In genomic region chr5:151252762-151253603, GRCh38 we compare ENCODE assay signal across 1 cellular context.
TF ChIP-seq lines count a peak whose summit lies in the region.

Gene GM2A, plus strand, starts transcription at chr5:151253185. Its CDS starts 32 bp downstream, at chr5:151253217.

TF ChIP-seq in GM12878, 131 proteins besides CTCF, POLR2A, EP300 and RAD21 (continued from another document and continues in another):
- TF ChIP-seq SUPT20H (IDR thresholded peaks at IDR 0.05; ENCODE audit: borderline replicate concordance, control insufficient read depth, low read depth, low read length) (no peak), EED (IDR thresholded peaks at IDR 0.05; ENCODE audit: low read depth) (no peak; the same call in 1 of the 2 replicates), POLR2AphosphoS5 (IDR thresholded peaks at IDR 0.05; ENCODE audit: low read length) (peak; percentile 96), KLF5 (IDR thresholded peaks at IDR 0.05; ENCODE audit: partially characterized antibody) (no peak), RELB (IDR thresholded peaks at IDR 0.05; ENCODE audit: low read depth) (0 out of 2 replicates have a peak, but pooled peaks have one; percentile 27), RB1 (IDR thresholded peaks at IDR 0.05; ENCODE audit: borderline replicate concordance) (no peak), KAT2A (conservative IDR thresholded peaks at IDR 0.05; ENCODE audit: control insufficient read depth, low read depth, low read length) (no peak), TAF1 (IDR thresholded peaks at IDR 0.05; ENCODE audit: borderline replicate concordance, low read depth, low read length) (peak; percentile 66; the same call in 1 of the 2 replicates), ETV6 (conservative IDR thresholded peaks at IDR 0.05 in 1 of 2, IDR thresholded peaks at IDR 0.05 in 1 of 2; ENCODE audit: borderline replicate concordance in 1 of 2, low read depth in 1 of 2) (no peak), SIN3A (IDR thresholded peaks at IDR 0.05; ENCODE audit: low read depth, low read length) (no peak; the same call in 1 of the 2 replicates), TARDBP (IDR thresholded peaks at IDR 0.05; ENCODE audit: borderline replicate concordance) (no peak), NR2C1 (IDR thresholded peaks at IDR 0.05) (no peak), PAX5 (IDR thresholded peaks at IDR 0.05; ENCODE audit: borderline replicate concordance, low read depth, low read length) (no peak), ATF2 (IDR thresholded peaks at IDR 0.05; ENCODE audit: low read length) (no peak), ELK1 (IDR thresholded peaks at IDR 0.05; ENCODE audit: low read depth, low read length) (no peak), ZBTB11 (CRISPR knock-in tag; IDR thresholded peaks at IDR 0.05) (no peak), SP1 (IDR thresholded peaks at IDR 0.05; ENCODE audit: low read depth, low read length) (peak; percentile 80), EZH2 (IDR thresholded peaks at IDR 0.05; ENCODE audit: borderline replicate concordance, control insufficient read depth, low read depth, low read length) (no peak), CHD2 (IDR thresholded peaks at IDR 0.05; ENCODE audit: borderline replicate concordance, low read depth, low read length) (peak; percentile 75), TCF3 (IDR thresholded peaks at IDR 0.05; ENCODE audit: borderline replicate concordance, insufficient read depth, low read depth, low read length) (no peak), MTA2 (IDR thresholded peaks at IDR 0.05; ENCODE audit: low read depth) (no peak), ZNF274 (IDR thresholded peaks at IDR 0.05; ENCODE audit: insufficient read depth, insufficient read length) (no peak), ZSCAN29 (IDR thresholded peaks at IDR 0.05) (no peak), YY1 (IDR thresholded peaks at IDR 0.05; ENCODE audit: low read depth, low read length) (peak; percentile 37; the same call in 1 of the 2 replicates), IRF5 (IDR thresholded peaks at IDR 0.05; ENCODE audit: borderline replicate concordance) (no peak), CREM (IDR thresholded peaks at IDR 0.05; ENCODE audit: low read depth) (peak; percentile 32; the same call in 1 of the 2 replicates), TBL1XR1 (IDR thresholded peaks at IDR 0.05; ENCODE audit: low read depth, low read length) (no peak), PAX8 (IDR thresholded peaks at IDR 0.05) (no peak), BCL3 (IDR thresholded peaks at IDR 0.05; ENCODE audit: borderline replicate concordance, insufficient read depth, low read depth, low read length, poor library complexity, severe bottlenecking) (no peak), ZBTB4 (CRISPR knock-in tag; IDR thresholded peaks at IDR 0.05) (no peak), USF1 (IDR thresholded peaks at IDR 0.05; ENCODE audit: borderline replicate concordance, extremely low read length, insufficient read depth, low read depth, low read length) (peak; percentile 26), SMAD1 (IDR thresholded peaks at IDR 0.05; ENCODE audit: low read depth, partially characterized antibody) (peak; percentile 87), ZBTB33 (IDR thresholded peaks at IDR 0.05) (no peak), TCF12 (IDR thresholded peaks at IDR 0.05; ENCODE audit: low read depth, low read length) (no peak), MTA3 (IDR thresholded peaks at IDR 0.05; ENCODE audit: borderline replicate concordance, low read length) (no peak), ATF3 (IDR thresholded peaks at IDR 0.05; ENCODE audit: borderline replicate concordance, extremely low read depth, low read depth, low read length) (no peak), HDGF (IDR thresholded peaks at IDR 0.05) (peak; percentile 83), NR2C2 (IDR thresholded peaks at IDR 0.05; ENCODE audit: borderline replicate concordance, control insufficient read depth, insufficient read length, low read depth) (no peak), BMI1 (IDR thresholded peaks at IDR 0.05; ENCODE audit: borderline replicate concordance) (no peak), NFIC (IDR thresholded peaks at IDR 0.05; ENCODE audit: low read depth, low read length) (no peak), ZNF622 (IDR thresholded peaks at IDR 0.05) (no peak), SRF (IDR thresholded peaks at IDR 0.05; ENCODE audit: low read depth in 2 of 2, low read length in 2 of 2) (no peak), FOS (IDR thresholded peaks at IDR 0.05; ENCODE audit: borderline replicate concordance, extremely low read depth, insufficient read length) (peak; percentile 24), JUNB (IDR thresholded peaks at IDR 0.05) (no peak), SMAD5 (IDR thresholded peaks at IDR 0.05; ENCODE audit: low read depth) (peak; percentile 76; the same call in 1 of the 2 replicates), NFYA (IDR thresholded peaks at IDR 0.05; ENCODE audit: borderline replicate concordance, low read depth, low read length) (no peak)
